12 cellular contexts compared by ENCODE assay signal in the genomic region with DNA sequence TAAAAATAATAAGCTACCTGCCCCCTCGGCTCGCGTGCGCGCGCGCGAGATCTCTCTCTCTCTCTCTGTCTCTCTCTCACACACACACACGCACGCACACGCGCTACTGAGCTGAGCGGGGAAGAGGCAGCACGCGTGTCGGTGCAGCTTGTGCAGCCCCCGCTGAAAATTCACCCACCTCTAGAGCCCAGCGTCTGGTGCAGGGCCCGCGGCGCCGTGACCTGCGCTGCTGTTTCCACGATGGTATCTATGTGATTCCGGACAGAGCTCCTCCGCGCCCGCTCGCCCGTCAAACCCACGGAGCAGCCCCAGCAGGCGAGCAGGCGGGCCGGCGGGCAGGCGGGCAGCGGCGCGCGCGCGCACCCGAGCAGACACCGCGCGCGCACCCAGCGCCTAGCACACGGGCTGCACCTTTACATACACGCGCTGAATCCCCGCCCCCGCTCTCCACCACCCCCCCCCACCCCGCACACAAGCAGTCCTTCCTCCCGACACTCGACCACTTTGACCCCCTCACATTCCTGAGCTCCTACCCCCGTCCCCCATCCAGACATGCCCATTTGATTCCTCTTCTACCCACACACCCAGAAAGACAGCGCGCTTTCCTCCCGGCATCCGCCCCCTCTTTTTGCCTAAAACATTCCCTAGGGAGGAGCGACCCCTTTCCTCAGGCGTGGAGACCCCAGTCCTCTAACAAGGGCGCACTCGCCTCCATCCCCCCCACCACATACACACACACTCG. TPM values are rescaled to one million over a fixed set of nuclear protein-coding genes. Genes with fewer than 3 reads are reported as not detected.
DNase-seq lines count a peak whose midpoint lies in the region; ATAC-seq and TF ChIP-seq lines count a peak whose summit lies in the region.
"Had no signal": no experiment of that assay in that cellular context is flagged by ENCODE, and none has a peak within 500 bp of the region (broad histone marks: within the 10 kb centered on the region; RNA-seq: fewer than 3 reads in every experiment).

No MANE protein-coding gene starts in this region.

- H3K36me3 Mint-ChIP-seq in MCF 10A (ENCODE audit: insufficient read depth, unreplicated experiment) (no peaks in the 10 kb centered on the region), neural crest cell (ENCODE audit: low read depth) (no peaks in the 10 kb centered on the region)
- peaks cover 2% of the 10 kb centered on the region for H3K36me3 Mint-ChIP-seq in activated CD8-positive, alpha-beta T cell treated with anti-CD3 and anti-CD28 coated beads, Interleukin-2, amount 10 ng/mL, durations not matched to agents 7 days and 5 days (ENCODE audit: low read depth)

- H3K27me3 Mint-ChIP-seq in MCF 10A (ENCODE audit: insufficient read depth, unreplicated experiment), result no peaks in the 10 kb centered on the region
- peaks cover 21% of the 10 kb centered on the region for H3K27me3 Mint-ChIP-seq in neural crest cell (ENCODE audit: low read depth)
- H3K27me3 Mint-ChIP-seq in activated CD8-positive, alpha-beta T cell treated with anti-CD3 and anti-CD28 coated beads, Interleukin-2, amount 10 ng/mL, durations not matched to agents 7 days and 5 days (ENCODE audit: low read depth), result peaks cover 10% of the 10 kb centered on the region

- H3K4me3 ChIP-seq in mammary epithelial cell (replicated peaks in 1 of 3; ENCODE audit: insufficient read depth in 1 of 3, low read depth in 2 of 3, low read length in 3 of 3), result no peak overlapping the region
- H3K4me3 ChIP-seq in gastroesophageal sphincter, result peak overlapping the region; percentile 15 to 48
- H3K4me3 ChIP-seq in aorta (ENCODE audit: low read length in 2 of 2), result peak overlapping the region; percentile 23 to 55

- no peak for TF ChIP-seq EP300 in gastroesophageal sphincter (IDR thresholded peaks at IDR 0.05)

- peak overlapping the region; percentile 81 for H3K4me3 Mint-ChIP-seq in MCF 10A (ENCODE audit: unreplicated experiment)
- peak overlapping the region; percentile 95 for H3K4me3 Mint-ChIP-seq in neural crest cell
- no peak overlapping the region for H3K4me3 Mint-ChIP-seq in activated CD8-positive, alpha-beta T cell treated with anti-CD3 and anti-CD28 coated beads, Interleukin-2, amount 10 ng/mL, durations not matched to agents 7 days and 5 days
- H3K4me3 Mint-ChIP-seq: B cell had no signal

- H4K20me1 ChIP-seq in mammary epithelial cell (ENCODE audit: insufficient read depth, low read length), result no peaks in the 10 kb centered on the region

- no peaks in the 10 kb centered on the region for H3K79me2 ChIP-seq in mammary epithelial cell (ENCODE audit: insufficient read depth, low read length)

- no peak overlapping the region for H3K9ac ChIP-seq in mammary epithelial cell (ENCODE audit: insufficient read depth, low read length)

- POLR2A ChIA-PET in MCF 10A (lab: Yijun Ruan, JAX), result no interaction called here
- POLR2A ChIA-PET in activated CD8-positive, alpha-beta T cell treated with anti-CD3 and anti-CD28 coated beads, Interleukin-2, amount 10 ng/mL, durations not matched to agents 7 days and 5 days (lab: Charles Lee), result no interaction called here

- in situ Hi-C loops in mammary epithelial cell (cut with MboI; ENCODE audit: low sequenced_read_pairs in 2 of 2), result no loop called here

- peaks cover 14% of the 10 kb centered on the region for H3K4me1 Mint-ChIP-seq in MCF 10A (ENCODE audit: insufficient read depth, unreplicated experiment)
- H3K4me1 Mint-ChIP-seq in neural crest cell, result peaks cover 13% of the 10 kb centered on the region
- H3K4me1 Mint-ChIP-seq in activated CD8-positive, alpha-beta T cell treated with anti-CD3 and anti-CD28 coated beads, Interleukin-2, amount 10 ng/mL, durations not matched to agents 7 days and 5 days (ENCODE audit: low read depth), result peaks cover 2% of the 10 kb centered on the region
- H3K4me1 Mint-ChIP-seq: B cell had no signal

- no peak for DNase-seq in MCF 10A (ENCODE audit: unreplicated experiment)
- DNase-seq in mammary epithelial cell, result no peak
- peak; percentile 2 for DNase-seq in neural crest cell (ENCODE audit: low read depth, low spot score)
- DNase-seq in aorta, result peak in 1 of 2 donors; percentile 71
- DNase-seq in activated CD8-positive, alpha-beta T cell treated with anti-CD3 and anti-CD28 coated beads, Interleukin-2, amount 10 ng/mL, durations not matched to agents 7 days and 5 days, result no peak
- no peak for DNase-seq in activated effector memory CD4-positive, alpha-beta T cell treated with anti-CD3 and anti-CD28 coated beads, Interleukin-2, amount 50 U/mL, for 16 hours
- DNase-seq in stimulated activated CD4-positive, alpha-beta T cell treated with anti-CD3 and anti-CD28 coated beads, Interleukin-4, amount 100 ng/mL, for 1 hour, result no peak
- DNase-seq: NCI-H2029 treated with DMSO at 0.1 percent for 48 hours; stimulated activated CD8-positive, alpha-beta memory T cell treated with anti-CD3 and anti-CD28 coated beads, Interleukin-4, amount 100 ng/mL, for 48 hours; WERI-Rb-1 had no signal

- H3K27me3 ChIP-seq in mammary epithelial cell (ENCODE audit: insufficient read depth, low read length) (peaks cover 2% of the 10 kb centered on the region), gastroesophageal sphincter (peaks cover 52% of the 10 kb centered on the region), aorta (ENCODE audit: control insufficient read depth in 1 of 2, insufficient read depth in 2 of 2, low read length in 1 of 2) (no peaks in the 10 kb centered on the region)

- no peak for TF ChIP-seq POLR2A in gastroesophageal sphincter (IDR thresholded peaks at IDR 0.05)

- WGBS in mammary epithelial cell (ENCODE audit: low coverage, missing lambda C conversion rate), result 34% methylated on average over 23 of the region's 66 CpGs
- WGBS in gastroesophageal sphincter (ENCODE audit: low coverage in 1 of 2), 2 donors, result 0% methylated on average over 3 of the region's 66 CpGs; no CpG with 5 or more reads in 1 of the 2 donors
- 1 to 33% methylated on average over 55 to 65 of the region's 66 CpGs for WGBS in aorta, 2 donors

- H3K9me3 Mint-ChIP-seq in MCF 10A (ENCODE audit: unreplicated experiment) (no peaks in the 10 kb centered on the region), neural crest cell (no peaks in the 10 kb centered on the region)
- no peaks in the 10 kb centered on the region for H3K9me3 Mint-ChIP-seq in activated CD8-positive, alpha-beta T cell treated with anti-CD3 and anti-CD28 coated beads, Interleukin-2, amount 10 ng/mL, durations not matched to agents 7 days and 5 days (ENCODE audit: insufficient read depth)

- dilution Hi-C loops in mammary epithelial cell (cut with HindIII; ENCODE audit: low sequenced_read_pairs), result no loop called here

- no peak for TF ChIP-seq CTCF in MCF 10A (IDR thresholded peaks at IDR 0.05; ENCODE audit: unreplicated experiment)
- TF ChIP-seq CTCF in mammary epithelial cell (conservative IDR thresholded peaks at IDR 0.05 in 1 of 2, IDR thresholded peaks at IDR 0.05 in 1 of 2; ENCODE audit: extremely low read depth in 1 of 2, insufficient read depth in 1 of 2, low read depth in 1 of 2, low read length in 2 of 2), result no peak
- no peak for TF ChIP-seq CTCF in gastroesophageal sphincter (IDR thresholded peaks at IDR 0.05)
- no peak for TF ChIP-seq CTCF in neural crest cell (conservative IDR thresholded peaks at IDR 0.05)

- ATAC-seq in gastroesophageal sphincter (peak; percentile 4), aorta (ENCODE audit: low FRiP score) (no peak)
- ATAC-seq in activated CD8-positive, alpha-beta T cell treated with anti-CD3 and anti-CD28 coated beads, Interleukin-2, amount 10 ng/mL, durations not matched to agents 7 days and 5 days, result no peak

- H3K36me3 ChIP-seq in mammary epithelial cell (ENCODE audit: insufficient read depth, low read length) (no peaks in the 10 kb centered on the region), gastroesophageal sphincter (no peaks in the 10 kb centered on the region), aorta (ENCODE audit: control insufficient read depth in 1 of 2, insufficient read depth in 2 of 2, low read length in 1 of 2) (no peaks in the 10 kb centered on the region)
- H3K36me3 ChIP-seq: WERI-Rb-1 had no signal

- H3K27ac ChIP-seq in mammary epithelial cell (ENCODE audit: insufficient read depth, low read depth, low read length) (no peak overlapping the region), gastroesophageal sphincter (no peak overlapping the region), aorta (ENCODE audit: low read depth in 1 of 2, low read length in 2 of 2) (no peak overlapping the region)
- H3K27ac ChIP-seq: WERI-Rb-1 had no signal

- BruUV-seq in MCF 10A (replicated peaks; lab: Mats Ljungman, UMichigan) (no TSS peak), mammary epithelial cell (replicated peaks; lab: Mats Ljungman, UMichigan) (no TSS peak)

- H2AFZ ChIP-seq in mammary epithelial cell (ENCODE audit: low read depth, low read length), result no peak overlapping the region

- H3K9me3 ChIP-seq in mammary epithelial cell (replicated peaks; ENCODE audit: insufficient read depth, low read length) (peaks cover 2% of the 10 kb centered on the region), gastroesophageal sphincter (no peaks in the 10 kb centered on the region), aorta (ENCODE audit: control insufficient read depth, low read length) (no peaks in the 10 kb centered on the region)

- H3K27ac Mint-ChIP-seq in MCF 10A (ENCODE audit: low read depth, unreplicated experiment), result peak overlapping the region; percentile 15
- H3K27ac Mint-ChIP-seq in neural crest cell (ENCODE audit: unreplicated experiment), result no peak overlapping the region
- no peak overlapping the region for H3K27ac Mint-ChIP-seq in activated CD8-positive, alpha-beta T cell treated with anti-CD3 and anti-CD28 coated beads, Interleukin-2, amount 10 ng/mL, durations not matched to agents 7 days and 5 days
- H3K27ac Mint-ChIP-seq: B cell had no signal

- intact Hi-C loops in MCF 10A (cut with micrococcal nuclease) (no loop called here), mammary epithelial cell (cut with micrococcal nuclease) (no loop called here), aorta (cut with DNase I) (no loop called here)

- CTCF ChIA-PET in MCF 10A (lab: Yijun Ruan, JAX), result no interaction called here
- CTCF ChIA-PET in mammary epithelial cell (lab: Charles Lee; ENCODE audit: low non-redundant PET), result no interaction called here
- CTCF ChIA-PET in activated CD8-positive, alpha-beta T cell treated with anti-CD3 and anti-CD28 coated beads, Interleukin-2, amount 10 ng/mL, durations not matched to agents 7 days and 5 days (lab: Charles Lee), result no interaction called here

- no peaks in the 10 kb centered on the region for H3K4me1 ChIP-seq in mammary epithelial cell (ENCODE audit: insufficient read depth, low read length)
- H3K4me1 ChIP-seq in gastroesophageal sphincter, result peaks cover 0 to 28% (median 0%) of the 10 kb centered on the region in 3 donors
- H3K4me1 ChIP-seq in aorta (ENCODE audit: control insufficient read depth in 1 of 2, insufficient read depth in 2 of 2, low read length in 2 of 2), result no peaks in the 10 kb centered on the region

- no peak overlapping the region for H3K4me2 ChIP-seq in mammary epithelial cell (ENCODE audit: insufficient read depth, low read depth, low read length)

RNA-seq across cellular contexts. Expression of gene SLITRK4, which starts 1.0 kb away (rescaled TPM):
- total RNA-seq in MCF 10A (2022), result 0.35 and 0.39 TPM in 2 replicates
- not detected for total RNA-seq in mammary epithelial cell
- not detected for polyA plus RNA-seq in mammary epithelial cell
- not detected for polyA minus RNA-seq in mammary epithelial cell
- 1 to 10 TPM in 3 of 4 donors, under 1 TPM in 1; 0.35 to 2.7 (median 1.4) TPM for total RNA-seq in gastroesophageal sphincter
- total RNA-seq in neural crest cell, result 2.0 and 2.7 TPM in 2 replicates
- total RNA-seq in aorta, result 1 to 10 TPM; 3.3 to 4.1 TPM
- 1 to 10 TPM; 1.0 to 1.5 TPM for polyA plus RNA-seq in aorta
- total RNA-seq in activated CD8-positive, alpha-beta T cell treated with anti-CD3 and anti-CD28 coated beads, Interleukin-2, amount 10 ng/mL, durations not matched to agents 7 days and 5 days, result not detected
- total RNA-seq: B cell had no signal

Comparison
In these comparisons a context has a peak if more than half of its experiments do, and no peak if none do; other contexts are left out.
1. H3K4me3 ChIP-seq: peak in gastroesophageal sphincter (2 of 2) and aorta (2 of 2); none in mammary epithelial cell (0 of 3).